In genomic region chr12:45286621-45287020, GRCh38 we compare ENCODE assay signal across 14 cellular contexts.
DNase-seq lines count a peak whose midpoint lies in the region; ATAC-seq and TF ChIP-seq lines count a peak whose summit lies in the region.
"Had no signal": no experiment of that assay in that cellular context is flagged by ENCODE, and none has a peak within 500 bp of the region (broad histone marks: within the 10 kb centered on the region; RNA-seq: fewer than 3 reads in every experiment).

No MANE protein-coding gene starts in this region.

- no peak overlapping the region for H4K8ac ChIP-seq in trophoblast cell (ENCODE audit: low read depth, low read length)

- no peaks in the 10 kb centered on the region for H3K9me3 Mint-ChIP-seq in natural killer cell treated with Interleukin-12 subunit alpha and Interleukin-12 subunit beta and Interleukin-15 and Interleukin-18, amount 100 ng/mL, for 72 hours
- H3K9me3 Mint-ChIP-seq in activated T-cell treated with anti-CD3 and anti-CD28 coated beads, Interleukin-2, amount 50 U/mL, for 24 hours = no peaks in the 10 kb centered on the region
- H3K9me3 Mint-ChIP-seq: CD4-positive, alpha-beta T cell had no signal

- no peak overlapping the region for H3K4me3 ChIP-seq in Panc1 (ENCODE audit: low read depth in 2 of 2, low read length in 2 of 2)
- no peak overlapping the region for H3K4me3 ChIP-seq in esophagus muscularis mucosa
- no peak overlapping the region for H3K4me3 ChIP-seq in trophoblast cell (ENCODE audit: low read depth, low read length)
- H3K4me3 ChIP-seq: GM12878, HAP-1 had no signal

- no peak overlapping the region for H3K27ac Mint-ChIP-seq in natural killer cell treated with Interleukin-12 subunit alpha and Interleukin-12 subunit beta and Interleukin-15 and Interleukin-18, amount 100 ng/mL, for 72 hours
- H3K27ac Mint-ChIP-seq in activated T-cell treated with anti-CD3 and anti-CD28 coated beads, Interleukin-2, amount 50 U/mL, for 24 hours = no peak overlapping the region
- H3K27ac Mint-ChIP-seq: B cell; CD4-positive, alpha-beta T cell had no signal

- H3K4me1 ChIP-seq in Panc1 (ENCODE audit: control insufficient read depth, insufficient read depth, low read length) = peaks cover 58% of the 10 kb centered on the region
- peaks cover 0 to 75% (median 72%) of the 10 kb centered on the region in 4 donors for H3K4me1 ChIP-seq in esophagus muscularis mucosa
- H3K4me1 ChIP-seq in trophoblast cell (ENCODE audit: control insufficient read depth in 1 of 2, insufficient read depth in 2 of 2, low read length in 2 of 2) = peaks cover 19 to 20% of the 10 kb centered on the region in 2 experiments

- H3K79me2 ChIP-seq in trophoblast cell (ENCODE audit: control insufficient read depth, insufficient read depth, low read length, poor library complexity) = peaks cover 8% of the 10 kb centered on the region

- no peak overlapping the region for H4K12ac ChIP-seq in trophoblast cell (ENCODE audit: low read depth, low read length)

- H2BK120ac ChIP-seq in trophoblast cell (ENCODE audit: insufficient read depth, low read length, poor library complexity) = no peak overlapping the region

- H2AK5ac ChIP-seq in trophoblast cell (ENCODE audit: low read length) = no peak overlapping the region

- no peaks in the 10 kb centered on the region; the same call in 1 of the 2 replicates for H3K36me3 ChIP-seq in Panc1 (ENCODE audit: control insufficient read depth, insufficient read depth, low read length)
- H3K36me3 ChIP-seq in esophagus muscularis mucosa = no peaks in the 10 kb centered on the region
- H3K36me3 ChIP-seq in trophoblast cell (ENCODE audit: control insufficient read depth in 1 of 2, insufficient read depth in 2 of 2, low read length in 2 of 2) = no peaks in the 10 kb centered on the region
- H3K36me3 ChIP-seq: HAP-1 had no signal

- CTCF ChIA-PET in Panc1 (lab: Charles Lee) = no interaction called here

- POLR2A ChIA-PET in Panc1 (lab: Charles Lee) = no interaction called here

- H3K18ac ChIP-seq in trophoblast cell (ENCODE audit: low read length) = no peak overlapping the region

- H3K4me2 ChIP-seq in trophoblast cell (ENCODE audit: low read length) = no peak overlapping the region

- H3K9me3 ChIP-seq in Panc1 (ENCODE audit: control insufficient read depth, insufficient read depth, low read depth, low read length) (no peaks in the 10 kb centered on the region), esophagus muscularis mucosa (no peaks in the 10 kb centered on the region), trophoblast cell (ENCODE audit: insufficient read depth, low read depth, low read length) (no peaks in the 10 kb centered on the region)
- H3K9me3 ChIP-seq: HAP-1 had no signal

- H3K27me3 ChIP-seq in Panc1 (ENCODE audit: control insufficient read depth, insufficient read depth, low read length) (no peaks in the 10 kb centered on the region), esophagus muscularis mucosa (no peaks in the 10 kb centered on the region), trophoblast cell (ENCODE audit: insufficient read depth, low read length) (no peaks in the 10 kb centered on the region)

- H3K79me1 ChIP-seq in trophoblast cell (ENCODE audit: low read length) = peaks cover 16% of the 10 kb centered on the region

- H3K27ac ChIP-seq in Panc1 (ENCODE audit: low read length) (peak overlapping the region; percentile 91; the same call in 1 of the 2 replicates), esophagus muscularis mucosa (replicated peaks in 1 of 4) (peak overlapping the region in 3 of 4 donors; percentile 74 to 81 (median 76)), trophoblast cell (ENCODE audit: low read depth, low read length) (no peak overlapping the region)

- no peak overlapping the region for H3K9ac ChIP-seq in trophoblast cell (ENCODE audit: low read length)

- no peak overlapping the region for H3K14ac ChIP-seq in trophoblast cell (ENCODE audit: low read length)

- TF ChIP-seq CTCF in Panc1 (IDR thresholded peaks at IDR 0.05) (no peak), esophagus muscularis mucosa (IDR thresholded peaks at IDR 0.05) (no peak)

- TF ChIP-seq POLR2A in esophagus muscularis mucosa (IDR thresholded peaks at IDR 0.05; ENCODE audit: low read depth) = no peak

- TF ChIP-seq EP300 in esophagus muscularis mucosa (IDR thresholded peaks at IDR 0.05) = no peak

- no peaks in the 10 kb centered on the region for H3K27me3 Mint-ChIP-seq in natural killer cell treated with Interleukin-12 subunit alpha and Interleukin-12 subunit beta and Interleukin-15 and Interleukin-18, amount 100 ng/mL, for 72 hours
- H3K27me3 Mint-ChIP-seq in activated T-cell treated with anti-CD3 and anti-CD28 coated beads, Interleukin-2, amount 50 U/mL, for 24 hours = no peaks in the 10 kb centered on the region
- H3K27me3 Mint-ChIP-seq: B cell; CD4-positive, alpha-beta T cell had no signal

- intact Hi-C loops in Panc1 (cut with micrococcal nuclease; ENCODE audit: unreplicated experiment) = no loop called here
- intact Hi-C loops in esophagus muscularis mucosa (cut with DNase I) = no loop called here

- in situ Hi-C loops in Panc1 (cut with HindIII; ENCODE audit: low pct_unique_long_range_greater_than_20kb, low sequenced_read_pairs) = no loop called here

- no peak overlapping the region for H3K23ac ChIP-seq in trophoblast cell (ENCODE audit: low read length)

- no peak overlapping the region for H4K91ac ChIP-seq in trophoblast cell (ENCODE audit: low read depth, low read length)

- DNase-seq in Panc1 (ENCODE audit: low read depth, low spot score) (no peak), esophagus muscularis mucosa (ENCODE audit: extremely low spot score) (no peak), trophoblast cell (peak; percentile 64 to 86)
- DNase-seq in natural killer cell treated with Interleukin-12 subunit alpha and Interleukin-12 subunit beta and Interleukin-15 and Interleukin-18, amount 100 ng/mL, for 72 hours (ENCODE audit: low spot score) = no peak
- DNase-seq in activated T-cell treated with anti-CD3 and anti-CD28 coated beads, Interleukin-2, amount 50 U/mL, for 24 hours = no peak
- DNase-seq: C1 segment of cervical spinal cord; CD4-positive, alpha-beta T cell; DMS79 had no signal

- H3K4me1 Mint-ChIP-seq in natural killer cell treated with Interleukin-12 subunit alpha and Interleukin-12 subunit beta and Interleukin-15 and Interleukin-18, amount 100 ng/mL, for 72 hours (ENCODE audit: low read depth in 2 of 2) = peaks cover 15 to 23% of the 10 kb centered on the region in 2 donors
- H3K4me1 Mint-ChIP-seq in activated T-cell treated with anti-CD3 and anti-CD28 coated beads, Interleukin-2, amount 50 U/mL, for 24 hours (ENCODE audit: low read depth) = no peaks in the 10 kb centered on the region

- no peak overlapping the region for H2AFZ ChIP-seq in trophoblast cell (ENCODE audit: insufficient read depth, low read length, poor library complexity)

- H2BK12ac ChIP-seq in trophoblast cell (ENCODE audit: low read length) = no peak overlapping the region

- WGBS in esophagus muscularis mucosa = 86% methylated on average over 2 of the region's 2 CpGs
- no CpG with 5 or more reads among the region's 2 CpGs for WGBS in trophoblast cell (ENCODE audit: extremely low coverage, insufficient coverage, insufficient read length)

- no peak for ATAC-seq in Panc1
- ATAC-seq in natural killer cell treated with Interleukin-12 subunit alpha and Interleukin-12 subunit beta and Interleukin-15 and Interleukin-18, amount 100 ng/mL, for 72 hours = no peak
- no peak for ATAC-seq in GM21723 (IDR thresholded peaks at IDR 0.05; ENCODE audit: unreplicated experiment)
- ATAC-seq in GM18907 (IDR thresholded peaks at IDR 0.05; ENCODE audit: unreplicated experiment) = no peak
- ATAC-seq: GM12878, HepG2 had no signal

- BruUV-seq in Panc1 (replicated peaks; lab: Mats Ljungman, UMichigan) = no TSS peak

- no peak overlapping the region for H2BK5ac ChIP-seq in trophoblast cell (ENCODE audit: low read depth, low read length, poor library complexity)

- peak overlapping the region; percentile 14 for H3K4ac ChIP-seq in trophoblast cell (ENCODE audit: low read depth, low read length)

- no peak overlapping the region for H3K4me3 Mint-ChIP-seq in natural killer cell treated with Interleukin-12 subunit alpha and Interleukin-12 subunit beta and Interleukin-15 and Interleukin-18, amount 100 ng/mL, for 72 hours
- no peak overlapping the region for H3K4me3 Mint-ChIP-seq in activated T-cell treated with anti-CD3 and anti-CD28 coated beads, Interleukin-2, amount 50 U/mL, for 24 hours
- H3K4me3 Mint-ChIP-seq: B cell; CD4-positive, alpha-beta T cell had no signal

- H3K36me3 Mint-ChIP-seq in natural killer cell treated with Interleukin-12 subunit alpha and Interleukin-12 subunit beta and Interleukin-15 and Interleukin-18, amount 100 ng/mL, for 72 hours = peaks cover 5% of the 10 kb centered on the region
- peaks cover 13% of the 10 kb centered on the region for H3K36me3 Mint-ChIP-seq in activated T-cell treated with anti-CD3 and anti-CD28 coated beads, Interleukin-2, amount 50 U/mL, for 24 hours (ENCODE audit: low read depth)

Comparison
In these comparisons a context has a peak if more than half of its experiments do, and no peak if none do; other contexts are left out.
1. DNase-seq: peak in trophoblast cell (2 of 2); none in Panc1 (single experiment), esophagus muscularis mucosa (single experiment), natural killer cell treated with Interleukin-12 subunit alpha and Interleukin-12 subunit beta and Interleukin-15 and Interleukin-18, amount 100 ng/mL, for 72 hours (single experiment) and activated T-cell treated with anti-CD3 and anti-CD28 coated beads, Interleukin-2, amount 50 U/mL, for 24 hours (single experiment).